In the genomic region with DNA sequence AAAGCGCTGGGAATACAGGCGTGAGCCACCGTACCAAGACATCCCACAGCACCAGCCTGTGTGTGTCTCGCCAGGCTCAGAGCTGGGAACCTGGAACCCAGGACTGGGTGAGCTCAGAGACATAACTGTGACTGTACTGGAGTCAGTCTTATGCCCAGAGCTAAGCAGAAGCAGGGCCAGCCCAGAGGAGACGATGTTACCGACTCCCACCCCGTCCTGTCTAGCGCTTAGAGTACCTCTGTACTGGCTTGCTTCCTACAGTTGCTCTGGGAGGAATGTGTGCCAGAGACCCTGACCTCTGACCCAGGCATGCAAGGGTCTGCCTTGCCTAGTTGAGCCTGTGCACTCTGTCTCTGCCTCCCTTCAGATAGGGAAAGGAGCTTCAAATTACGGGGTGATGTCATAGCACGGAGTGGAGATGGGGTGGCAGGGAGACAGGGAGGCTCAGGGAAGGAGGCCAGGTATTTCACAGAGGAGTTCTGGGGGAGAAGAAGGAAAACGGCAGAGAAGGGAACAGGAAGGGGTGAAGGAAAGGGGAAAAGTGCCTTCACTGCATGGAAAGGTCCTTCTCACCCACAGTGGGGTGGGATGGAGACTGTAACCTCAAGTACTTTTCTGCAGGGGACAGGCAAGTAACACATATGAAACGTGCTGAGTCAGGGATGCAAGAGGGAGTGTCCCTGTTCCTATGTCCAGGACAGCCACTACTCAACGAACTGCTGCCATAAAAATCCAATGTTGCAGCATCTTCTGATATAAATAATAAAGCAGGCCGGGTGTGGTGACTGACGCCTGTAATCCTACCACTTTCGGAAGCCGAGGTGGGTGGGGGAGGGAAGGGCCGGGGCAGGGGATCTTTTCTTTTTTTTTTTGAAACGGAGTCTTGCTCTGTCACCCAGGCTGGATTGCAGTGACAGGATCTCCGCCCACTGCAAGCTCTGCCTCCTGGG, we compare ENCODE assay signal across 1 cellular context.
TF ChIP-seq lines count a peak whose summit lies in the region.

No MANE protein-coding gene starts in this region.

TF ChIP-seq in HepG2, 621 proteins besides CTCF, POLR2A, EP300 and RAD21 (continued from another document and continues in another):
- TF ChIP-seq ZBTB39 (CRISPR knock-in tag; IDR thresholded peaks at IDR 0.05) (peak; percentile 70; the same call in 1 of the 2 replicates), ZNF260 (CRISPR knock-in tag; IDR thresholded peaks at IDR 0.05; ENCODE audit: borderline replicate concordance, low read depth) (no peak), ZMYM2 (CRISPR knock-in tag; IDR thresholded peaks at IDR 0.05) (0 out of 2 replicates have a peak, but pooled peaks have one; percentile 74), SNAPC2 (CRISPR knock-in tag; IDR thresholded peaks at IDR 0.05) (no peak), ZNF276 (CRISPR knock-in tag; IDR thresholded peaks at IDR 0.05; ENCODE audit: low read depth) (no peak), SIN3B (IDR thresholded peaks at IDR 0.05; ENCODE audit: low read length) (no peak), DMAP1 (CRISPR knock-in tag; IDR thresholded peaks at IDR 0.05) (peak; percentile 32; the same call in 1 of the 2 replicates), THAP11 (CRISPR knock-in tag; IDR thresholded peaks at IDR 0.05) (peak; percentile 71), MXD4 (CRISPR knock-in tag; IDR thresholded peaks at IDR 0.05) (peak; percentile 40; the same call in 1 of the 2 replicates), KDM3A (CRISPR knock-in tag; IDR thresholded peaks at IDR 0.05; ENCODE audit: low read depth) (no peak), ONECUT2 (CRISPR knock-in tag; IDR thresholded peaks at IDR 0.05) (no peak), HES4 (CRISPR knock-in tag; IDR thresholded peaks at IDR 0.05; ENCODE audit: borderline replicate concordance) (no peak), BCL3 (CRISPR knock-in tag; IDR thresholded peaks at IDR 0.05) (no peak), ZNF839 (CRISPR knock-in tag; IDR thresholded peaks at IDR 0.05; ENCODE audit: borderline replicate concordance) (no peak), ZFP36 (IDR thresholded peaks at IDR 0.05; ENCODE audit: borderline replicate concordance, low read depth, low read length, partially characterized antibody) (no peak), ETV6 (CRISPR knock-in tag; conservative IDR thresholded peaks at IDR 0.05) (no peak), ZNF335 (CRISPR knock-in tag; IDR thresholded peaks at IDR 0.05) (no peak), ERF (CRISPR knock-in tag; IDR thresholded peaks at IDR 0.05) (no peak), FOXO1 (CRISPR knock-in tag; IDR thresholded peaks at IDR 0.05) (no peak), ZNF703 (CRISPR knock-in tag; IDR thresholded peaks at IDR 0.05; ENCODE audit: borderline replicate concordance) (peak; percentile 23; the same call in 1 of the 2 replicates), SETDB1 (CRISPR knock-in tag; IDR thresholded peaks at IDR 0.05; ENCODE audit: borderline replicate concordance) (no peak), ZSCAN29 (CRISPR knock-in tag; conservative IDR thresholded peaks at IDR 0.05) (0 out of 2 replicates have a peak, but pooled peaks have one; percentile 12), ZNF138 (CRISPR knock-in tag; IDR thresholded peaks at IDR 0.05; ENCODE audit: low read depth) (no peak; the same call in 1 of the 2 replicates), TGIF2 (CRISPR knock-in tag; IDR thresholded peaks at IDR 0.05) (no peak), SP1 (IDR thresholded peaks at IDR 0.05) (no peak), SP1 (CRISPR knock-in tag; IDR thresholded peaks at IDR 0.05) (0 out of 2 replicates have a peak, but pooled peaks have one; percentile 22), HOXA3 (CRISPR knock-in tag; IDR thresholded peaks at IDR 0.05) (peak; percentile 39; the same call in 1 of the 2 replicates), ZNF329 (CRISPR knock-in tag; IDR thresholded peaks at IDR 0.05; ENCODE audit: low read depth) (peak; percentile 47; the same call in 1 of the 2 replicates), KDM5A (IDR thresholded peaks at IDR 0.05; ENCODE audit: borderline replicate concordance, low read length) (no peak), RXRA (CRISPR knock-in tag; IDR thresholded peaks at IDR 0.05) (peak; percentile 38; the same call in 1 of the 2 replicates), RORA (CRISPR knock-in tag; IDR thresholded peaks at IDR 0.05) (no peak), TARDBP (CRISPR knock-in tag; IDR thresholded peaks at IDR 0.05) (peak; percentile 81), ATM (IDR thresholded peaks at IDR 0.05; ENCODE audit: borderline replicate concordance) (no peak), ZNF432 (CRISPR knock-in tag; IDR thresholded peaks at IDR 0.05; ENCODE audit: borderline replicate concordance) (no peak), CHCHD3 (CRISPR knock-in tag; IDR thresholded peaks at IDR 0.05) (no peak)
- TF ChIP-seq, protein P1, sequence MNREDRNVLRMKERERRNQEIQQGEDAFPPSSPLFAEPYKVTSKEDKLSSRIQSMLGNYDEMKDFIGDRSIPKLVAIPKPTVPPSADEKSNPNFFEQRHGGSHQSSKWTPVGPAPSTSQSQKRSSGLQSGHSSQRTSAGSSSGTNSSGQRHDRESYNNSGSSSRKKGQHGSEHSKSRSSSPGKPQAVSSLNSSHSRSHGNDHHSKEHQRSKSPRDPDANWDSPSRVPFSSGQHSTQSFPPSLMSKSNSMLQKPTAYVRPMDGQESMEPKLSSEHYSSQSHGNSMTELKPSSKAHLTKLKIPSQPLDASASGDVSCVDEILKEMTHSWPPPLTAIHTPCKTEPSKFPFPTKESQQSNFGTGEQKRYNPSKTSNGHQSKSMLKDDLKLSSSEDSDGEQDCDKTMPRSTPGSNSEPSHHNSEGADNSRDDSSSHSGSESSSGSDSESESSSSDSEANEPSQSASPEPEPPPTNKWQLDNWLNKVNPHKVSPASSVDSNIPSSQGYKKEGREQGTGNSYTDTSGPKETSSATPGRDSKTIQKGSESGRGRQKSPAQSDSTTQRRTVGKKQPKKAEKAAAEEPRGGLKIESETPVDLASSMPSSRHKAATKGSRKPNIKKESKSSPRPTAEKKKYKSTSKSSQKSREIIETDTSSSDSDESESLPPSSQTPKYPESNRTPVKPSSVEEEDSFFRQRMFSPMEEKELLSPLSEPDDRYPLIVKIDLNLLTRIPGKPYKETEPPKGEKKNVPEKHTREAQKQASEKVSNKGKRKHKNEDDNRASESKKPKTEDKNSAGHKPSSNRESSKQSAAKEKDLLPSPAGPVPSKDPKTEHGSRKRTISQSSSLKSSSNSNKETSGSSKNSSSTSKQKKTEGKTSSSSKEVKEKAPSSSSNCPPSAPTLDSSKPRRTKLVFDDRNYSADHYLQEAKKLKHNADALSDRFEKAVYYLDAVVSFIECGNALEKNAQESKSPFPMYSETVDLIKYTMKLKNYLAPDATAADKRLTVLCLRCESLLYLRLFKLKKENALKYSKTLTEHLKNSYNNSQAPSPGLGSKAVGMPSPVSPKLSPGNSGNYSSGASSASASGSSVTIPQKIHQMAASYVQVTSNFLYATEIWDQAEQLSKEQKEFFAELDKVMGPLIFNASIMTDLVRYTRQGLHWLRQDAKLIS (CRISPR knock-in tag; IDR thresholded peaks at IDR 0.05), result no peak
- TF ChIP-seq, protein P2, sequence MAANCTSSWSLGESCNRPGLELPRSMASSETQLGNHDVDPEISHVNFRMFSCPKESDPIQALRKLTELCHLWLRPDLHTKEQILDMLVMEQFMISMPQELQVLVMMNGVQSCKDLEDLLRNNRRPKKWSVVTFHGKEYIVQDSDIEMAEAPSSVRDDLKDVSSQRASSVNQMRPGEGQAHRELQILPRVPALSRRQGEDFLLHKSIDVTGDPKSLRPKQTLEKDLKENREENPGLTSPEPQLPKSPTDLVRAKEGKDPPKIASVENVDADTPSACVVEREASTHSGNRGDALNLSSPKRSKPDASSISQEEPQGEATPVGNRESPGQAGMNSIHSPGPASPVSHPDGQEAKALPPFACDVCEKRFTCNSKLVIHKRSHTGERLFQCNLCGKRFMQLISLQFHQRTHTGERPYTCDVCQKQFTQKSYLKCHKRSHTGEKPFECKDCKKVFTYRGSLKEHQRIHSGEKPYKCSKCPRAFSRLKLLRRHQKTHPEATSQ (CRISPR knock-in tag; IDR thresholded peaks at IDR 0.05; ENCODE audit: borderline replicate concordance), result no peak
- TF ChIP-seq, protein P3, sequence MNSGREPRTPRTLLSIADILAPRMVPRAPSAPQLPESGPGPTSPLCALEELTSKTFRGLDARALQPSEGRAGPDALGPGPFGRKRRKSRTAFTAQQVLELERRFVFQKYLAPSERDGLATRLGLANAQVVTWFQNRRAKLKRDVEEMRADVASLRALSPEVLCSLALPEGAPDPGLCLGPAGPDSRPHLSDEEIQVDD (CRISPR knock-in tag; IDR thresholded peaks at IDR 0.05; ENCODE audit: borderline replicate concordance), result no peak
- TF ChIP-seq, protein P4, sequence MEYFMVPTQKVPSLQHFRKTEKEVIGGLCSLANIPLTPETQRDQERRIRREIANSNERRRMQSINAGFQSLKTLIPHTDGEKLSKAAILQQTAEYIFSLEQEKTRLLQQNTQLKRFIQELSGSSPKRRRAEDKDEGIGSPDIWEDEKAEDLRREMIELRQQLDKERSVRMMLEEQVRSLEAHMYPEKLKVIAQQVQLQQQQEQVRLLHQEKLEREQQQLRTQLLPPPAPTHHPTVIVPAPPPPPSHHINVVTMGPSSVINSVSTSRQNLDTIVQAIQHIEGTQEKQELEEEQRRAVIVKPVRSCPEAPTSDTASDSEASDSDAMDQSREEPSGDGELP (IDR thresholded peaks at IDR 0.05; ENCODE audit: borderline replicate concordance, low read depth), result no peak
- TF ChIP-seq, protein P5, sequence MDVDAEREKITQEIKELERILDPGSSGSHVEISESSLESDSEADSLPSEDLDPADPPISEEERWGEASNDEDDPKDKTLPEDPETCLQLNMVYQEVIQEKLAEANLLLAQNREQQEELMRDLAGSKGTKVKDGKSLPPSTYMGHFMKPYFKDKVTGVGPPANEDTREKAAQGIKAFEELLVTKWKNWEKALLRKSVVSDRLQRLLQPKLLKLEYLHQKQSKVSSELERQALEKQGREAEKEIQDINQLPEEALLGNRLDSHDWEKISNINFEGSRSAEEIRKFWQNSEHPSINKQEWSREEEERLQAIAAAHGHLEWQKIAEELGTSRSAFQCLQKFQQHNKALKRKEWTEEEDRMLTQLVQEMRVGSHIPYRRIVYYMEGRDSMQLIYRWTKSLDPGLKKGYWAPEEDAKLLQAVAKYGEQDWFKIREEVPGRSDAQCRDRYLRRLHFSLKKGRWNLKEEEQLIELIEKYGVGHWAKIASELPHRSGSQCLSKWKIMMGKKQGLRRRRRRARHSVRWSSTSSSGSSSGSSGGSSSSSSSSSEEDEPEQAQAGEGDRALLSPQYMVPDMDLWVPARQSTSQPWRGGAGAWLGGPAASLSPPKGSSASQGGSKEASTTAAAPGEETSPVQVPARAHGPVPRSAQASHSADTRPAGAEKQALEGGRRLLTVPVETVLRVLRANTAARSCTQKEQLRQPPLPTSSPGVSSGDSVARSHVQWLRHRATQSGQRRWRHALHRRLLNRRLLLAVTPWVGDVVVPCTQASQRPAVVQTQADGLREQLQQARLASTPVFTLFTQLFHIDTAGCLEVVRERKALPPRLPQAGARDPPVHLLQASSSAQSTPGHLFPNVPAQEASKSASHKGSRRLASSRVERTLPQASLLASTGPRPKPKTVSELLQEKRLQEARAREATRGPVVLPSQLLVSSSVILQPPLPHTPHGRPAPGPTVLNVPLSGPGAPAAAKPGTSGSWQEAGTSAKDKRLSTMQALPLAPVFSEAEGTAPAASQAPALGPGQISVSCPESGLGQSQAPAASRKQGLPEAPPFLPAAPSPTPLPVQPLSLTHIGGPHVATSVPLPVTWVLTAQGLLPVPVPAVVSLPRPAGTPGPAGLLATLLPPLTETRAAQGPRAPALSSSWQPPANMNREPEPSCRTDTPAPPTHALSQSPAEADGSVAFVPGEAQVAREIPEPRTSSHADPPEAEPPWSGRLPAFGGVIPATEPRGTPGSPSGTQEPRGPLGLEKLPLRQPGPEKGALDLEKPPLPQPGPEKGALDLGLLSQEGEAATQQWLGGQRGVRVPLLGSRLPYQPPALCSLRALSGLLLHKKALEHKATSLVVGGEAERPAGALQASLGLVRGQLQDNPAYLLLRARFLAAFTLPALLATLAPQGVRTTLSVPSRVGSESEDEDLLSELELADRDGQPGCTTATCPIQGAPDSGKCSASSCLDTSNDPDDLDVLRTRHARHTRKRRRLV (CRISPR knock-in tag; IDR thresholded peaks at IDR 0.05), result no peak
